In the genomic region with DNA sequence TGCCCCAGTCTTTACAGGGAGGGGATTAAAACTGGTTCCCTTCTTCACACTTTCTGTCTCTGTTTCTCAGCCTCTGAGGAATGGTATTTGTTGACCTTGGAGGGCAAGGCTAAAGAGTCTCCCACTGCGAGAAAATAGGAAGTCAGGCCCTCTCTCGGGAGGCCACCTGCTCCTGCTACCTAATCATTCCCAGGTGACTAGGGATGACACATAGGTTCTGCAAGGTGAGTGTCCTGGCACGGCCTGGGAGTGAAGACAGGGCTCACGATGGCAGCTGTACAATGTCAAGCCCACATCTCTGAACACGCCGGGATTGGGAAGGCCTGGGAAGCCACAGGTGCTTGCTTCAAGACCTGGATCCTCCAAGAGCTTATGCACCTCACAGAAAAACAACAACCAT, we compare ENCODE assay signal across 21 cellular contexts.
"Had no signal": no experiment of that assay in that cellular context is flagged by ENCODE, and none has a peak within 500 bp of the region (broad histone marks: within the 10 kb centered on the region; RNA-seq: fewer than 3 reads in every experiment).

No MANE protein-coding gene starts in this region.

- H3K9me3 ChIP-seq: SJCRH30 had no signal

- DNase-seq: KBM-7; NCI-H1092; NCI-H1105 treated with DMSO at 0.1 percent for 48 hours; NCI-H1436 treated with DMSO at 0.1 percent for 48 hours; NCI-H1694; NCI-H187 treated with DMSO at 0.1 percent for 48 hours; NCI-H2029 treated with DMSO at 0.1 percent for 48 hours; NCI-H2227 treated with DMSO at 0.1 percent for 48 hours; NCI-H446; NCI-H524; NCI-H526 treated with DMSO at 0.1 percent for 48 hours; NCI-H748 treated with DMSO at 0.1 percent for 48 hours; NK-92 treated with Interleukin-12 subunit alpha and Interleukin-12 subunit beta, amount 100 ng/mL, for 24 hours; SHP77 treated with DMSO at 0.1 percent for 48 hours; SW 1271; T-cell had no signal

- H3K27ac ChIP-seq: RWPE1, SJCRH30, SK-N-MC had no signal

- ATAC-seq: Panc1, PC-3, T-cell had no signal

- H3K4me1 Mint-ChIP-seq: T-cell had no signal

- H3K27ac Mint-ChIP-seq: T-cell had no signal

- H3K4me3 ChIP-seq: SJCRH30, SK-N-MC had no signal

- H3K36me3 Mint-ChIP-seq: T-cell had no signal

- H3K4me3 Mint-ChIP-seq: T-cell had no signal

- H3K9me3 Mint-ChIP-seq: T-cell had no signal

- H3K27me3 ChIP-seq: SJCRH30 had no signal

- H3K36me3 ChIP-seq: SJCRH30 had no signal
